In the genomic region with DNA sequence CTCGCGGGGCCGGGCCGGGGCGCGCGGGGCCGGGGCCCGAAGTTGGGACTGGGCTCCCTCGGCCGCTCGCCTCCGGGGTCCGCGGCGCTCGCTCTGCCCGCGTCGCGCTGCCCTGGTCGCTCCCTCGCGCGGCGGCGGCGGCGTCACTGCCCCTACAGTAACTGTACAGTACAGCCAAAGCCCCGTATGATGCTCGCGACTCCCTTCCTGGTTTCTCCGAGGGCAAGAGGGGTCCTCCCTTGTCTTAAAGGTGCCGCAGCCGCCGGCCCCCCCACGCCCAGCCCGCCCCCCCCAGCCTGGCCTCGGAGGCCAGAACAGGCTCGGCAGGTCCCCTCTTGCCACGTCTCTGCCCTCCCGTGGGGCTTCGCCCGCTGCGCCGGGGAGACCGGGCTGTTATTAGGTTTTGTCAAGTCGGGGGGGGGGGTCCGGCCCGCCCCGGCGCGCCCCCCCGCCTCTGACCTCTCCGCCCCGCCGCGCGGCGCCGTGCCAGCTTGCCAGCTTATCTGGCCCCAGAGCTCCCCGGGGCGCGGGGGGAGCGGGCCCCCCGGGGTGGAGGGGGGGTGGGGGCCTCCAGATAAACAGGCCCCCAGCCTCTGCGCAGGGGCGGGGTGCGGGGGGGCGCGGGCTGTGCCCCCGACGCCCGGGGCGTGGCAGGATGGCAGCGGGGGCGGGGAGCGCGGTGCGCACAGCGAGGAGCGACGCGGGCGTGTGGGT, we compare ENCODE assay signal across 8 cellular contexts. TPM values are rescaled to one million over a fixed set of nuclear protein-coding genes. Genes with fewer than 3 reads are reported as not detected.
DNase-seq lines count a peak whose midpoint lies in the region; ATAC-seq and TF ChIP-seq lines count a peak whose summit lies in the region.

A gene (minus strand): TSS at position 218 of the 714 bp plus-strand sequence. CDS start 11,667 bp downstream, outside the sequence.

- H3K9ac ChIP-seq in smooth muscle cell (ENCODE audit: low read depth): peak within 1 kb of the TSS; percentile 81

- peak within 1 kb of the TSS; percentile 93 for H3K27ac ChIP-seq in caudate nucleus (ENCODE audit: low read depth, low read length)
- H3K27ac ChIP-seq in smooth muscle cell (ENCODE audit: low read depth): peak within 1 kb of the TSS; percentile 47

- H3K4me2 ChIP-seq in smooth muscle cell: peak within 1 kb of the TSS; percentile 98

- H3F3A ChIP-seq in smooth muscle cell (ENCODE audit: low read depth): no peaks in the 10 kb centered on the region

- H3K4me1 ChIP-seq in smooth muscle cell (ENCODE audit: low read depth): peaks cover 16% of the 10 kb centered on the region

- no peak for TF ChIP-seq CTCF in smooth muscle cell (IDR thresholded peaks at IDR 0.05; ENCODE audit: borderline replicate concordance, insufficient read depth, poor library complexity, severe bottlenecking)

- peaks cover 32% of the 10 kb centered on the region for H4K20me1 ChIP-seq in smooth muscle cell (ENCODE audit: low read depth)

- WGBS in smooth muscle cell (ENCODE audit: low lambda C conversion rate): 0% methylated on average over 28 of the region's 85 CpGs

- DNase-seq in NCI-H1436 (lab: John Stamatoyannopoulos, UW): peak; percentile 51
- DNase-seq in NCI-H1436 treated with DMSO at 0.1 percent for 48 hours (lab: John Stamatoyannopoulos, UW): no peak
- peak; percentile 65 for DNase-seq in NCI-H226
- peak; percentile 56 for DNase-seq in activated CD4-positive, CD25-positive, alpha-beta regulatory T cell treated with anti-CD3 and anti-CD28 coated beads, Interleukin-2, amount 50 U/mL, for 16 hours (ENCODE audit: low read depth, low spot score)
- DNase-seq in caudate nucleus (lab: John Stamatoyannopoulos, UW): peak in 55 of 61 donors; percentile 9 to 87 (median 66)
- DNase-seq in iris pigment epithelial cell (ENCODE audit: low read depth): peak; percentile 54
- peak; percentile 48 for DNase-seq in smooth muscle cell (lab: John Stamatoyannopoulos, UW; ENCODE audit: unreplicated experiment)

- peak within 1 kb of the TSS; percentile 84 for H2AFZ ChIP-seq in smooth muscle cell (ENCODE audit: low read depth)

- no peaks in the 10 kb centered on the region for H3K36me3 ChIP-seq in smooth muscle cell (ENCODE audit: low read depth)

- H3K79me2 ChIP-seq in smooth muscle cell (ENCODE audit: low read depth): peaks cover 33% of the 10 kb centered on the region

- peak within 1 kb of the TSS; percentile 98 for H3K4me3 ChIP-seq in smooth muscle cell

- no peaks in the 10 kb centered on the region for H3K9me3 ChIP-seq in smooth muscle cell (replicated peaks; ENCODE audit: low read depth)

- no peaks in the 10 kb centered on the region for H3K27me3 ChIP-seq in smooth muscle cell (ENCODE audit: low read depth)

- no peak for ATAC-seq in HG02852 (IDR thresholded peaks at IDR 0.05; ENCODE audit: unreplicated experiment)

RNA-seq across cellular contexts. Expression of the gene that starts here (rescaled TPM):
- total RNA-seq in smooth muscle cell: 13.3 and 16.1 TPM in 2 replicates
- polyA plus RNA-seq in smooth muscle cell: 36.0 and 53.4 TPM in 2 replicates
